In genomic region chr4:69768554-69768953, GRCh38 we compare ENCODE assay signal across 2 cellular contexts. TPM values are rescaled to one million over a fixed set of nuclear protein-coding genes. Genes with fewer than 3 reads are reported as not detected.
"Had no signal": no experiment of that assay in that cellular context is flagged by ENCODE, and none has a peak within 500 bp of the region (broad histone marks: within the 10 kb centered on the region; RNA-seq: fewer than 3 reads in every experiment).

No MANE protein-coding gene starts in this region.

RNA-seq across cellular contexts. Expression of gene SULT1B1, which starts 8.1 kb away (rescaled TPM):
- total RNA-seq: endodermal cell, myocyte had no signal
